ENCODE assay signal across 1 cellular context in genomic region chr1:7785108-7785507, GRCh38.
TF ChIP-seq lines count a peak whose summit lies in the region.

No MANE protein-coding gene starts in this region.

TF ChIP-seq in GM23338, 12 proteins besides CTCF, POLR2A, EP300 and RAD21 (continued from another document):
- TF ChIP-seq ZNF462 (CRISPR knock-in tag; IDR thresholded peaks at IDR 0.05) (no peak), ETS1 (IDR thresholded peaks at IDR 0.05) (no peak), EZH2phosphoT487 (IDR thresholded peaks at IDR 0.05; ENCODE audit: unreplicated experiment) (no peak), ZNF331 (CRISPR knock-in tag; IDR thresholded peaks at IDR 0.05; ENCODE audit: low read depth) (no peak), POLR2AphosphoS5 (IDR thresholded peaks at IDR 0.05; ENCODE audit: low read depth) (no peak)
